Comparison of ENCODE assay signal across 19 cellular contexts in the genomic region with DNA sequence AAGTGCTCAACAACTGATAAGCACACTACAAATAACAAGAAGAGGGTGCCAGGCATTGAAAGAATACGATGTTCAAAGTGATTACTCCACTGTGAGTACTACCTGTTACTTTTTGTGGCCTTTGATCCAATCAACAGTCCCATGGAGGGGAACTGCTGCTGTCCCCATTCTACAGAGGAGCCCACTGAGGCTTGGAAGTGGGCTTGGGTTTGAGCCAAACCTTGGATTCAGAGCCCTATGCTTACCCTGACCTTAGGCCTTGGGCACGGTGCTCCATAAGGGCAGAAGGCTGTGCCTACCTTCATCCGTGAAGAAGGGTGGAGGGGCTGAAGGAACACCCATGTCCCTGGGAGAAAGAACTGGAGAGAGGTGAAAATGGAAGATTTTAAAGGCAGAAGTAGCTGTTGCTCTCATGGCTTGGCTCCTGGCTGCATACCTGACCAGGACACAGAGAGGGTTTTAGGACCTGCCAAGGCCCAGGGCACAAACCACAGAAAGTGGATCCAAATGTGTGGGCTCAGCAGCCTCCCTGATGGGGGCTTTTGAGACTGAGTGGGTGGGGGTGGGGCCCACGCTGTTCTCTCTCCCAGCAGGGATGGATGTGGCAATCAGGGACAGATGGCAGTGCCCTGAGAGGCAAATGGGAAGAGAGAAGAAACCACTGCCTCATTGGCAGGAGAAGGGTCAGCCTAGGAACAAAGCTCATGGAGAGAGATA. TPM values are rescaled to one million over a fixed set of nuclear protein-coding genes. Genes with fewer than 3 reads are reported as not detected.
"Had no signal": no experiment of that assay in that cellular context is flagged by ENCODE, and none has a peak within 500 bp of the region (broad histone marks: within the 10 kb centered on the region; RNA-seq: fewer than 3 reads in every experiment).

No MANE protein-coding gene starts in this region.

- H3K9me3 Mint-ChIP-seq: activated CD4-positive, alpha-beta memory T cell treated with anti-CD3 and anti-CD28 coated beads, Interleukin-2, amount 10 ng/mL, durations not matched to agents 7 days and 5 days; activated T-cell treated with anti-CD3 and anti-CD28 coated beads, Interleukin-2, amount 50 U/mL, for 72 hours; effector memory CD8-positive, alpha-beta T cell had no signal

- H3K27ac Mint-ChIP-seq: activated CD4-positive, alpha-beta memory T cell treated with anti-CD3 and anti-CD28 coated beads, Interleukin-2, amount 10 ng/mL, durations not matched to agents 7 days and 5 days; activated CD4-positive, alpha-beta T cell treated with anti-CD3 and anti-CD28 coated beads for 36 hours; activated T-cell treated with anti-CD3 and anti-CD28 coated beads, Interleukin-2, amount 50 U/mL, for 72 hours; effector memory CD8-positive, alpha-beta T cell had no signal

- H3K4me3 ChIP-seq: gastroesophageal sphincter, thyroid gland had no signal

- H2AFZ ChIP-seq: parathyroid adenoma had no signal

- H3K79me2 ChIP-seq: parathyroid adenoma had no signal

- H3K9ac ChIP-seq: parathyroid adenoma had no signal

- H3K27ac ChIP-seq: gastroesophageal sphincter, parathyroid adenoma, thyroid gland, WERI-Rb-1 had no signal

- H3K9me3 ChIP-seq: gastroesophageal sphincter, thyroid gland had no signal

- H3K4me3 Mint-ChIP-seq: activated CD4-positive, alpha-beta memory T cell treated with anti-CD3 and anti-CD28 coated beads, Interleukin-2, amount 10 ng/mL, durations not matched to agents 7 days and 5 days; activated CD4-positive, alpha-beta T cell treated with anti-CD3 and anti-CD28 coated beads for 36 hours; activated T-cell treated with anti-CD3 and anti-CD28 coated beads, Interleukin-2, amount 50 U/mL, for 72 hours; effector memory CD8-positive, alpha-beta T cell had no signal

- H3K36me3 ChIP-seq: gastroesophageal sphincter, thyroid gland, WERI-Rb-1 had no signal

- DNase-seq: activated CD4-positive, alpha-beta memory T cell treated with anti-CD3 and anti-CD28 coated beads, Interleukin-2, amount 10 ng/mL, durations not matched to agents 7 days and 5 days; activated CD4-positive, alpha-beta T cell treated with anti-CD3 and anti-CD28 coated beads for 36 hours; activated naive CD4-positive, alpha-beta T cell; activated T-cell treated with anti-CD3 and anti-CD28 coated beads, Interleukin-2, amount 50 U/mL, for 72 hours; central memory CD4-positive, alpha-beta T cell; effector memory CD8-positive, alpha-beta T cell; kidney; left ventricle myocardium superior; mesenchymal stem cell; retina; small intestine; T1000; thyroid gland; WERI-Rb-1 had no signal

- ATAC-seq: activated CD4-positive, alpha-beta T cell treated with anti-CD3 and anti-CD28 coated beads for 36 hours; activated T-cell treated with anti-CD3 and anti-CD28 coated beads, Interleukin-2, amount 50 U/mL, for 72 hours; effector memory CD8-positive, alpha-beta T cell; gastroesophageal sphincter had no signal

- FAIRE-seq: kidney, small intestine, urothelium cell line had no signal

RNA-seq across cellular contexts. Expression of a gene that starts 34.7 kb away (rescaled TPM):
- total RNA-seq: activated CD4-positive, alpha-beta memory T cell treated with anti-CD3 and anti-CD28 coated beads, Interleukin-2, amount 10 ng/mL, durations not matched to agents 7 days and 5 days; activated CD4-positive, alpha-beta T cell treated with anti-CD3 and anti-CD28 coated beads for 36 hours; activated T-cell treated with anti-CD3 and anti-CD28 coated beads, Interleukin-2, amount 50 U/mL, for 72 hours; epithelial cell of proximal tubule; gastroesophageal sphincter; left ventricle myocardium superior; thyroid gland had no signal
- polyA plus RNA-seq: neural cell had no signal

RNA-seq across cellular contexts. Expression of a gene that starts 39.7 kb away (rescaled TPM):
- total RNA-seq: activated CD4-positive, alpha-beta memory T cell treated with anti-CD3 and anti-CD28 coated beads, Interleukin-2, amount 10 ng/mL, durations not matched to agents 7 days and 5 days; activated CD4-positive, alpha-beta T cell treated with anti-CD3 and anti-CD28 coated beads for 36 hours; activated T-cell treated with anti-CD3 and anti-CD28 coated beads, Interleukin-2, amount 50 U/mL, for 72 hours; epithelial cell of proximal tubule; gastroesophageal sphincter; kidney; left ventricle myocardium superior; thyroid gland had no signal
- polyA plus RNA-seq: neural cell had no signal

RNA-seq across cellular contexts. Expression of a gene that starts 48.9 kb away (rescaled TPM):
- total RNA-seq: activated CD4-positive, alpha-beta memory T cell treated with anti-CD3 and anti-CD28 coated beads, Interleukin-2, amount 10 ng/mL, durations not matched to agents 7 days and 5 days; activated CD4-positive, alpha-beta T cell treated with anti-CD3 and anti-CD28 coated beads for 36 hours; activated T-cell treated with anti-CD3 and anti-CD28 coated beads, Interleukin-2, amount 50 U/mL, for 72 hours; epithelial cell of proximal tubule; gastroesophageal sphincter; kidney; left ventricle myocardium superior; thyroid gland had no signal
- polyA plus RNA-seq: neural cell, small intestine had no signal
